ENCODE assay signal across 8 cellular contexts in genomic region chr7:92880212-92881090, GRCh38. TPM values are rescaled to one million over a fixed set of nuclear protein-coding genes. Genes with fewer than 3 reads are reported as not detected.
DNase-seq lines count a peak whose midpoint lies in the region; ATAC-seq and TF ChIP-seq lines count a peak whose summit lies in the region.

No MANE protein-coding gene starts in this region.

- intact Hi-C loops in mucosa of descending colon (cut with DNase I, micrococcal nuclease), result no loop called here
- intact Hi-C loops in stomach (cut with DNase I; ENCODE audit: low total_unique reads), result no loop called here

- 86 to 94% (median 92%) methylated on average over 2 of the region's 2 CpGs for WGBS in stomach, 5 donors

- peak; percentile 35; the same call in 1 of the 2 replicates for TF ChIP-seq CTCF in LNCaP clone FGC (IDR thresholded peaks at IDR 0.05; ENCODE audit: control insufficient read depth, extremely low read depth, insufficient read depth)
- TF ChIP-seq CTCF in mucosa of descending colon (IDR thresholded peaks at IDR 0.05), result no peak
- TF ChIP-seq CTCF in stomach (IDR thresholded peaks at IDR 0.05), result peak in 1 of 7 experiments; percentile 22

- H3K36me3 ChIP-seq in mucosa of descending colon (ENCODE audit: low read depth), result no peaks in the 10 kb centered on the region
- no peaks in the 10 kb centered on the region for H3K36me3 ChIP-seq in stomach

- H3K4me3 ChIP-seq in LNCaP clone FGC (ENCODE audit: low read depth, low read length), result no peak overlapping the region
- H3K4me3 ChIP-seq in mucosa of descending colon, result no peak overlapping the region
- no peak overlapping the region for H3K4me3 ChIP-seq in stomach

- no peak for TF ChIP-seq POLR2A in stomach (IDR thresholded peaks at IDR 0.05)

- no peaks in the 10 kb centered on the region for H3K9me3 ChIP-seq in mucosa of descending colon
- peaks cover 0 to 15% (median 4%) of the 10 kb centered on the region in 4 donors for H3K9me3 ChIP-seq in stomach

- no peak for TF ChIP-seq EP300 in stomach (IDR thresholded peaks at IDR 0.05)

- no peak overlapping the region for H3K27ac ChIP-seq in stomach

- H3K4me1 ChIP-seq in mucosa of descending colon (ENCODE audit: low read depth) (no peaks in the 10 kb centered on the region), stomach (no peaks in the 10 kb centered on the region)

- DNase-seq in NCI-H1417 (lab: John Stamatoyannopoulos, UW), result peak in 2 of 3 experiments; percentile 17 to 43
- no peak for DNase-seq in NCI-H1417 treated with DMSO at 0.1 percent for 48 hours (lab: John Stamatoyannopoulos, UW)
- DNase-seq in LNCaP clone FGC (ENCODE audit: low read depth), result no peak
- peak; percentile 38 for DNase-seq in cerebellar cortex (ENCODE audit: low spot score)
- peak in 2 of 3 donors; percentile 15 to 40 for DNase-seq in mucosa of descending colon
- no peak for DNase-seq in stomach
- DNase-seq in cortex of kidney (lab: John Stamatoyannopoulos, UW), result no peak

- ATAC-seq in mucosa of descending colon (peak; percentile 55), GM21619 (IDR thresholded peaks at IDR 0.05; ENCODE audit: unreplicated experiment) (no peak)

- H3K27me3 ChIP-seq in stomach, result no peaks in the 10 kb centered on the region

RNA-seq across cellular contexts. Expression of gene CDK6, which starts 44.1 kb away (rescaled TPM):
- 10 to 100 TPM; 23.4 to 52.4 (median 33.1) TPM for total RNA-seq in mucosa of descending colon
- 10 to 100 TPM; 14.0 to 86.3 (median 17.1) TPM for total RNA-seq in stomach
- 1 to 10 TPM; 2.6 to 4.9 (median 4.8) TPM for polyA plus RNA-seq in stomach

Comparison
In these comparisons a context has a peak if more than half of its experiments do, and no peak if none do; other contexts are left out.
1. DNase-seq: peak in NCI-H1417 (2 of 3), cerebellar cortex (single experiment) and mucosa of descending colon (2 of 3); none in NCI-H1417 treated with DMSO at 0.1 percent for 48 hours (single experiment), LNCaP clone FGC (single experiment), stomach (single experiment) and cortex of kidney (single experiment).